Comparison of ENCODE assay signal across 10 cellular contexts in the genomic region with DNA sequence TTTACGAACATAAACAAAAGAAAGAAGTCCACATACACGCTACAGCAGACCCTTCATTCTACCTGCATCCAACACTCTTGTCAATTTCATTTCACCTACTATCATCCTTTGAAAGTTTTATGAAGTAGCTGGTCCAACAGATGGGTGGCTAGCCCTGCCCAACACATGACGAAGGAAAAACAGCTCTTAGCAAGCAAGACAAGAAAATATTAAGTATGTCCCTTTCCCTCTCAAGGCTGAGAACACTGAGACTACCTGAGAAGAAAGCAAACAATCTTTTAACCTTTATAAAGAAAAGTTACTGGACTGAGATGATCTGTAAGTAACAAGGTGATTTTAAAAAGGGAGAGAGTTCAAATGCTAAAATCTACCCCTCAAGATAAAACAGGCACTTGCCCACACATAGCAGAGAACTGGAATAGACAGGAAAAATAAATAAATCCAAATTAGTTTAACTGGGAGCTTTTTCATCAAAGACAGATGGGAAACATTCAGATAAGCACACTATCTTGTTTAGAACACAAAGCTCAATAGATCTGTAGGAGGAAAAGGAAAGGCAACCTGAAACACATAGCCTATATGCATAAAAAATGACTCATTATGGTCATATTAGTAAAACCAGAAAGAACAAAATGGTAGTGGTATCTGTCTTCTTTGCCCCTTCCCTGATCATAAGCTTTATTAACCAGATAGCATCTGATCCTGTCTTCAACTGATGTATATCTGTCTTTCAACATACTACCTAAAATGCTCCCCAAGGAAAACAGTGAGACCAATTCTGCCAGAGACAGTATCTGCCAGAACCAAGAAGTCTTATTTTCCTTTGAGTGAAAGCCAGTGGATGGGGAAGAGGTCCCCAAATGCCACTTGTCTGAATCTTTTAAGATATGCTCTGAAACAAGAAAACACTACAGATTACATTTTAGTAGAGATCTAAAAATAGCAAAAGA.
A peak's percentile ranks its signal among the peaks of the same experiment; 100 is the strongest.
DNase-seq lines count a peak whose midpoint lies in the region; ATAC-seq and TF ChIP-seq lines count a peak whose summit lies in the region.
"Had no signal": no experiment of that assay in that cellular context is flagged by ENCODE, and none has a peak within 500 bp of the region (broad histone marks: within the 10 kb centered on the region; RNA-seq: fewer than 3 reads in every experiment).

No MANE protein-coding gene starts in this region.

- peak overlapping the region; percentile 72 for H3K27ac Mint-ChIP-seq in activated naive CD8-positive, alpha-beta T cell treated with anti-CD3 and anti-CD28 coated beads for 36 hours

- no peaks in the 10 kb centered on the region for H3K27me3 Mint-ChIP-seq in activated naive CD8-positive, alpha-beta T cell treated with anti-CD3 and anti-CD28 coated beads for 36 hours

- H4K91ac ChIP-seq in mesenchymal stem cell (ENCODE audit: low read length), result no peak overlapping the region

- no peaks in the 10 kb centered on the region for H3K27me3 ChIP-seq in heart left ventricle
- no peaks in the 10 kb centered on the region for H3K27me3 ChIP-seq in mesenchymal stem cell (ENCODE audit: control insufficient read depth in 1 of 2, insufficient read depth in 1 of 2, low read length in 2 of 2)
- no peaks in the 10 kb centered on the region for H3K27me3 ChIP-seq in vagina

- H3K4me1 Mint-ChIP-seq in activated naive CD8-positive, alpha-beta T cell treated with anti-CD3 and anti-CD28 coated beads for 36 hours, result peaks cover 65% of the 10 kb centered on the region

- H3K18ac ChIP-seq in mesenchymal stem cell (ENCODE audit: low read depth in 1 of 2, low read length in 2 of 2), result no peak overlapping the region

- H2BK5ac ChIP-seq in mesenchymal stem cell (ENCODE audit: low read depth, low read length, poor library complexity, severe bottlenecking), result no peak overlapping the region

- no peak for DNase-seq in heart left ventricle
- DNase-seq in Right ventricle myocardium inferior (ENCODE audit: missing footprints), result no peak
- no peak for DNase-seq in activated naive CD8-positive, alpha-beta T cell treated with anti-CD3 and anti-CD28 coated beads for 36 hours
- no peak for DNase-seq in mesenchymal stem cell
- DNase-seq in vagina (ENCODE audit: extremely low spot score in 2 of 2), result no peak
- DNase-seq in NCI-H1436 treated with DMSO at 0.1 percent for 48 hours (lab: John Stamatoyannopoulos, UW), result no peak
- DNase-seq in KG1 (lab: John Stamatoyannopoulos, UW), result no peak
- DNase-seq: activated CD8-positive, alpha-beta memory T cell treated with anti-CD3 and anti-CD28 coated beads, Interleukin-2, amount 50 U/mL, for 48 hours; NK-92 treated with Interleukin-12 subunit alpha and Interleukin-12 subunit beta, amount 100 ng/mL, for 24 hours had no signal

- no peaks in the 10 kb centered on the region for H3K36me3 ChIP-seq in heart left ventricle
- no peaks in the 10 kb centered on the region for H3K36me3 ChIP-seq in mesenchymal stem cell (ENCODE audit: control insufficient read depth in 1 of 2, insufficient read depth in 2 of 2, low read depth in 1 of 2, low read length in 2 of 2)
- H3K36me3 ChIP-seq in vagina, result no peaks in the 10 kb centered on the region

- no peak overlapping the region for H3K4ac ChIP-seq in mesenchymal stem cell (ENCODE audit: low read depth in 1 of 2, low read length in 2 of 2)

- no peak overlapping the region for H3K23ac ChIP-seq in mesenchymal stem cell (ENCODE audit: low read length in 2 of 2)

- H3K79me1 ChIP-seq in mesenchymal stem cell (replicated peaks; ENCODE audit: low read length, poor library complexity, severe bottlenecking), result peaks cover 3% of the 10 kb centered on the region

- no peak overlapping the region for H3K4me2 ChIP-seq in mesenchymal stem cell (ENCODE audit: low read length, poor library complexity, severe bottlenecking)

- ATAC-seq in heart left ventricle (no peak), Right ventricle myocardium inferior (no peak), HG02852 (IDR thresholded peaks at IDR 0.05; ENCODE audit: unreplicated experiment) (no peak)

- WGBS in heart left ventricle, 4 donors, result 75 to 81% (median 77%) methylated on average over 3 of the region's 3 CpGs
- 81% methylated on average over 3 of the region's 3 CpGs for WGBS in mesenchymal stem cell

- H3K4me3 Mint-ChIP-seq in activated naive CD8-positive, alpha-beta T cell treated with anti-CD3 and anti-CD28 coated beads for 36 hours, result peak overlapping the region; percentile 74

- H3K4me3 ChIP-seq in heart left ventricle, result peak overlapping the region in 10 of 12 donors; percentile 2 to 51 (median 40)
- no peak overlapping the region for H3K4me3 ChIP-seq in mesenchymal stem cell (ENCODE audit: insufficient read depth in 1 of 2, low read depth in 1 of 2, low read length in 2 of 2)
- H3K4me3 ChIP-seq in vagina, result peak overlapping the region; percentile 7 to 28

- intact Hi-C loops in heart left ventricle (cut with DNase I), result loop anchor here in 1 of 10 donors (5.0 kb wide), 1 partner anchor 110 kb away; no protein-coding TSS in a partner anchor
- intact Hi-C loops in Right ventricle myocardium inferior (cut with DNase I), result no loop called here
- intact Hi-C loops in vagina (cut with DNase I), result no loop called here

- no peak overlapping the region for H2BK15ac ChIP-seq in mesenchymal stem cell (ENCODE audit: low read depth, poor library complexity, severe bottlenecking)

- H2AK5ac ChIP-seq in mesenchymal stem cell (ENCODE audit: low read length, severe bottlenecking), result no peak overlapping the region

- H3K14ac ChIP-seq in mesenchymal stem cell (ENCODE audit: low read length in 2 of 2), result no peak overlapping the region

- H4K8ac ChIP-seq in mesenchymal stem cell (ENCODE audit: low read length), result no peak overlapping the region

- no peak overlapping the region for H2BK12ac ChIP-seq in mesenchymal stem cell (ENCODE audit: low read length in 2 of 2)

- H3K9me3 Mint-ChIP-seq in activated naive CD8-positive, alpha-beta T cell treated with anti-CD3 and anti-CD28 coated beads for 36 hours, result no peaks in the 10 kb centered on the region

- H3K9me3 ChIP-seq in heart left ventricle (no peaks in the 10 kb centered on the region), mesenchymal stem cell (ENCODE audit: control insufficient read depth, low read length) (no peaks in the 10 kb centered on the region), vagina (no peaks in the 10 kb centered on the region)

- no peak overlapping the region for H2AFZ ChIP-seq in mesenchymal stem cell (ENCODE audit: low read depth, low read length)

- peak overlapping the region; percentile 10 for H3K9ac ChIP-seq in mesenchymal stem cell (ENCODE audit: low read length)

- H3K27ac ChIP-seq in heart left ventricle (peak overlapping the region in 11 of 12 donors; percentile 2 to 71 (median 52)), mesenchymal stem cell (ENCODE audit: low read length, poor library complexity, severe bottlenecking) (no peak overlapping the region), vagina (peak overlapping the region; percentile 76)

- TF ChIP-seq POLR2A in heart left ventricle (IDR thresholded peaks at IDR 0.05) (no peak), vagina (IDR thresholded peaks at IDR 0.05) (no peak)

- H2BK120ac ChIP-seq in mesenchymal stem cell (ENCODE audit: low read depth, low read length), result no peak overlapping the region

- no peak for TF ChIP-seq CTCF in heart left ventricle (IDR thresholded peaks at IDR 0.05)
- TF ChIP-seq CTCF in vagina (IDR thresholded peaks at IDR 0.05), result no peak

- H3K4me1 ChIP-seq in heart left ventricle, result peaks cover 0 to 61% (median 34%) of the 10 kb centered on the region in 12 donors
- peaks cover 4% of the 10 kb centered on the region for H3K4me1 ChIP-seq in mesenchymal stem cell (ENCODE audit: control insufficient read depth, insufficient read depth, low read depth, low read length)
- peaks cover 57% of the 10 kb centered on the region for H3K4me1 ChIP-seq in vagina

- peaks cover 7% of the 10 kb centered on the region for H3K36me3 Mint-ChIP-seq in activated naive CD8-positive, alpha-beta T cell treated with anti-CD3 and anti-CD28 coated beads for 36 hours

Comparison
In these comparisons a context has a peak if more than half of its experiments do, and no peak if none do; other contexts are left out.
1. H3K4me3 ChIP-seq: peak in heart left ventricle (10 of 12) and vagina (2 of 2); none in mesenchymal stem cell (0 of 2).